In genomic region chr14:51604078-51604477, GRCh38 we compare ENCODE assay signal across 1 cellular context.
TF ChIP-seq lines count a peak whose summit lies in the region.

No MANE protein-coding gene starts in this region.

TF ChIP-seq in SK-N-SH, 30 proteins besides CTCF, POLR2A, EP300 and RAD21 (continued from another document):
- TF ChIP-seq IRF3 (IDR thresholded peaks at IDR 0.05; ENCODE audit: low read depth, low read length), result no peak
- TF ChIP-seq ELF1 (IDR thresholded peaks at IDR 0.05), result no peak
- no peak for TF ChIP-seq FOXJ3 (CRISPR knock-in tag; IDR thresholded peaks at IDR 0.05)
- no peak for TF ChIP-seq MEF2A (IDR thresholded peaks at IDR 0.05; ENCODE audit: borderline replicate concordance, low read depth)
- TF ChIP-seq SIN3A (IDR thresholded peaks at IDR 0.05; ENCODE audit: borderline replicate concordance, low read depth, low read length), result no peak
- no peak for TF ChIP-seq NRF1 (IDR thresholded peaks at IDR 0.05; ENCODE audit: low read depth, low read length)
- TF ChIP-seq POLR2AphosphoS5 (IDR thresholded peaks at IDR 0.05; ENCODE audit: low read depth, low read length), result peak; percentile 26; the same call in 1 of the 2 replicates
